22 cellular contexts compared by ENCODE assay signal in genomic region chr1:219563568-219563967, GRCh38. TPM values are rescaled to one million over a fixed set of nuclear protein-coding genes. Genes with fewer than 3 reads are reported as not detected.
DNase-seq lines count a peak whose midpoint lies in the region; ATAC-seq and TF ChIP-seq lines count a peak whose summit lies in the region.
"Had no signal": no experiment of that assay in that cellular context is flagged by ENCODE, and none has a peak within 500 bp of the region (broad histone marks: within the 10 kb centered on the region; RNA-seq: fewer than 3 reads in every experiment).

No MANE protein-coding gene starts in this region.

- in situ Hi-C loops in SK-MEL-5 (cut with HindIII; ENCODE audit: low pct_unique_long_range_greater_than_20kb, low sequenced_read_pairs) = no loop called here

- H3K36me3 ChIP-seq in right atrium auricular region (no peaks in the 10 kb centered on the region), heart right ventricle (no peaks in the 10 kb centered on the region)
- H3K36me3 ChIP-seq: BLaER1, SJSA1 had no signal

- intact Hi-C loops in heart right ventricle (cut with DNase I) = loop anchor here in 5 of 10 donors (10.0 kb wide), 4 partner anchors 101 to 1239 kb away; no protein-coding TSS in a partner anchor

- WGBS in heart right ventricle, 2 donors = 90 to 93% methylated on average over 2 of the region's 2 CpGs

- ATAC-seq in GM21360 (IDR thresholded peaks at IDR 0.05; ENCODE audit: unreplicated experiment) (no peak), heart right ventricle (no peak)
- ATAC-seq: GM12878, Panc1 had no signal

- H3K9me3 ChIP-seq in right atrium auricular region (no peaks in the 10 kb centered on the region), heart right ventricle (no peaks in the 10 kb centered on the region)
- H3K9me3 ChIP-seq: BLaER1, SJSA1 had no signal

- DNase-seq in NCI-H510A treated with DMSO at 0.1 percent for 48 hours (lab: John Stamatoyannopoulos, UW) (peak; percentile 67), NCI-H510A (lab: John Stamatoyannopoulos, UW) (no peak), NCI-H1930 (lab: John Stamatoyannopoulos, UW) (peak; percentile 92 to 94), SK-MEL-5 (ENCODE audit: low read depth, low spot score) (peak; percentile 45), right atrium auricular region (ENCODE audit: low spot score) (no peak), heart right ventricle (no peak)
- DNase-seq: CD4-positive, alpha-beta T cell; DND-41; H9; HFFc6; IMR-90; NCI-H2029; NCI-H446; NCI-H82; T1000 had no signal

- no peaks in the 10 kb centered on the region for H3K4me1 ChIP-seq in right atrium auricular region
- no peaks in the 10 kb centered on the region for H3K4me1 ChIP-seq in heart right ventricle
- H3K4me1 ChIP-seq: BLaER1, SJSA1 had no signal

- no peak overlapping the region for H3K27ac ChIP-seq in right atrium auricular region
- H3K27ac ChIP-seq in heart right ventricle = no peak overlapping the region
- H3K27ac ChIP-seq: BLaER1, KMS-11, SJSA1 had no signal

- H3K4me3 ChIP-seq in right atrium auricular region (no peak overlapping the region), heart right ventricle (no peak overlapping the region)
- H3K4me3 ChIP-seq: BLaER1, GM12878, SJSA1 had no signal

- TF ChIP-seq CTCF in right atrium auricular region (IDR thresholded peaks at IDR 0.05) (no peak), heart right ventricle (IDR thresholded peaks at IDR 0.05) (no peak)

- no peaks in the 10 kb centered on the region for H3K27me3 ChIP-seq in right atrium auricular region
- H3K27me3 ChIP-seq in heart right ventricle = no peaks in the 10 kb centered on the region
- H3K27me3 ChIP-seq: BLaER1, SJSA1 had no signal

RNA-seq across cellular contexts. Expression of gene ZC3H11B, which starts 49.3 kb away (rescaled TPM):
- 0.29 TPM in 1 of 2 replicates, not detected in the other for total RNA-seq in SK-MEL-5 (2014; rRNA removed; shearing (Covaris generic))
- polyA plus RNA-seq in SK-MEL-5 (2015; cell fraction: cytosol; rRNA removed) = 0.05 TPM in 1 of 2 replicates, not detected in the other
- 0.08 and 0.64 TPM in 2 replicates for polyA plus RNA-seq in SK-MEL-5 (2015; cell fraction: nucleus; rRNA removed)
- total RNA-seq in right atrium auricular region = not detected
- total RNA-seq in heart right ventricle = 1 to 10 TPM in 2 of 10 donors, under 1 TPM in 4, not detected in 4; 0.37 to 2.0 (median 0.87) TPM
- under 1 TPM; 0.01 to 0.07 TPM for polyA plus RNA-seq in heart right ventricle
- total RNA-seq: H9, HT1080, SJSA1 had no signal

Comparison
In these comparisons a context has a peak if more than half of its experiments do, and no peak if none do; other contexts are left out.
1. DNase-seq: peak in NCI-H510A treated with DMSO at 0.1 percent for 48 hours (single experiment), NCI-H1930 (2 of 2) and SK-MEL-5 (single experiment); none in NCI-H510A (single experiment), right atrium auricular region (single experiment) and heart right ventricle (0 of 2).